8 cellular contexts compared by ENCODE assay signal in the genomic region with DNA sequence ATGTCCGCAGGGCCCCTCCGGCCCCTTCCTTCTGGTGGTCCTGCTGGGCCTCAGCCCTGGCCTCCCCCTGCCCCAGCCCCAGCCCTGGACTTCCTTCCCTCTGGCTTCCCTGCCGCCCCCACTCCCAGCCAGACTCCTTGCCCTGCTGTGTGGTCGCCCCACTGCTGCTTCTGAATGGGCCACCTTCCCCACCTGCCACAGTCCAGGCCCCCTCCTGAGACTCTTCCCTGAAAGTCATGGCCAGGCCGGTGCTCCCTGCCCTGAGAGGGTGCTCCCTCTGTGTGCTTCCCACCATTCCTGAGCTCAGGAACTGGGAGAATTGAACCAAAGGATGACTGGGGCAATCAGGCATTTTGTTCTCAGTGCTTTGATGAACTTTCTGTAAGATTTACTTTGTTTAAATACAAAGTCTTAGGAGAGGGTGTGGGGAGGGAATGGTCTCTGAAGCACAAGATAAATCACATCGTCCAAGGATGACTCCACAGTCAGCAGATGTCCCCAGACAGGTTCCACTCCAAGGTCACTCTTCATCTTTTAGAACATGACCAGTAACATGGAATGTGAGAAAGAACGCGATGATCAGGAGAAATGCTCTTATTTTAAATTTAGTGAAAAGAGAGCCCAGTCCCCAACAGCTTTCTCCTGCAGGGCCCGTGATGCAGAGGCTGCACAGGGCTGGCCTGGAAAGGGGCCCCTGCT.
DNase-seq lines count a peak whose midpoint lies in the region; ATAC-seq and TF ChIP-seq lines count a peak whose summit lies in the region.

No MANE protein-coding gene starts in this region.

- H3K9me3 ChIP-seq in muscle layer of duodenum (ENCODE audit: control insufficient read depth in 1 of 2, low read length in 2 of 2) = no peaks in the 10 kb centered on the region

- peak overlapping the region; percentile 96 for H3K27ac Mint-ChIP-seq in stimulated activated naive CD8-positive, alpha-beta T cell treated with anti-CD3 and anti-CD28 coated beads, Interleukin-15, Interleukin-2, amounts not matched to agents 100 ng/mL and 50 ng/mL, for 24 hours

- H3K4me3 ChIP-seq in cardiac fibroblast (replicated peaks in 1 of 2; ENCODE audit: low read depth in 2 of 2, low read length in 2 of 2) (peak overlapping the region; percentile 27 to 46), muscle layer of duodenum (ENCODE audit: low read depth in 1 of 2, low read length in 2 of 2) (peak overlapping the region; percentile 50 to 53)

- H3K27me3 ChIP-seq in muscle layer of duodenum (ENCODE audit: low read depth, low read length) = no peaks in the 10 kb centered on the region

- ATAC-seq in stimulated activated naive CD8-positive, alpha-beta T cell treated with anti-CD3 and anti-CD28 coated beads, Interleukin-15, Interleukin-2, amounts not matched to agents 100 U/mL and 50 U/mL, for 24 hours = no peak
- no peak for ATAC-seq in GM21717 (IDR thresholded peaks at IDR 0.05; ENCODE audit: unreplicated experiment)

- H3K9me3 Mint-ChIP-seq in stimulated activated naive CD8-positive, alpha-beta T cell treated with anti-CD3 and anti-CD28 coated beads, Interleukin-15, Interleukin-2, amounts not matched to agents 100 ng/mL and 50 ng/mL, for 24 hours = no peaks in the 10 kb centered on the region

- H3K27me3 Mint-ChIP-seq in stimulated activated naive CD8-positive, alpha-beta T cell treated with anti-CD3 and anti-CD28 coated beads, Interleukin-15, Interleukin-2, amounts not matched to agents 100 ng/mL and 50 ng/mL, for 24 hours = no peaks in the 10 kb centered on the region

- peak overlapping the region; percentile 90 for H3K4me3 Mint-ChIP-seq in stimulated activated naive CD8-positive, alpha-beta T cell treated with anti-CD3 and anti-CD28 coated beads, Interleukin-15, Interleukin-2, amounts not matched to agents 100 ng/mL and 50 ng/mL, for 24 hours

- no peak for TF ChIP-seq CTCF in cardiac fibroblast (IDR thresholded peaks at IDR 0.05; ENCODE audit: low read depth, low read length)

- peaks cover 47% of the 10 kb centered on the region for H3K36me3 Mint-ChIP-seq in stimulated activated naive CD8-positive, alpha-beta T cell treated with anti-CD3 and anti-CD28 coated beads, Interleukin-15, Interleukin-2, amounts not matched to agents 100 ng/mL and 50 ng/mL, for 24 hours (ENCODE audit: low read depth)

- peaks cover 65% of the 10 kb centered on the region for H3K4me1 Mint-ChIP-seq in stimulated activated naive CD8-positive, alpha-beta T cell treated with anti-CD3 and anti-CD28 coated beads, Interleukin-15, Interleukin-2, amounts not matched to agents 100 ng/mL and 50 ng/mL, for 24 hours (ENCODE audit: low read depth)

- H3K4me1 ChIP-seq in muscle layer of duodenum (ENCODE audit: control insufficient read depth in 1 of 2, insufficient read depth in 2 of 2, low read length in 2 of 2) = peaks cover 0 to 4% of the 10 kb centered on the region in 2 donors

- peaks cover 4 to 16% of the 10 kb centered on the region in 2 donors for H3K36me3 ChIP-seq in muscle layer of duodenum (ENCODE audit: control insufficient read depth in 1 of 2, insufficient read depth in 2 of 2, low read length in 2 of 2)

- DNase-seq in stimulated activated naive CD8-positive, alpha-beta T cell treated with anti-CD3 and anti-CD28 coated beads, Interleukin-15, Interleukin-2, amounts not matched to agents 100 U/mL and 50 U/mL, for 24 hours = no peak
- DNase-seq in cardiac fibroblast (ENCODE audit: low read depth in 2 of 2) (no peak), T1000 (lab: John Stamatoyannopoulos, UW) (no peak), NCI-H2227 treated with DMSO at 0.1 percent for 48 hours (lab: John Stamatoyannopoulos, UW) (no peak), COLO829 (ENCODE audit: low spot score) (no peak)

- H3K27ac ChIP-seq in muscle layer of duodenum (ENCODE audit: low read length) = no peak overlapping the region
